Comparison of ENCODE assay signal across 34 cellular contexts in genomic region chrX:99468993-99469392, GRCh38.
DNase-seq lines count a peak whose midpoint lies in the region; ATAC-seq, FAIRE-seq and TF ChIP-seq lines count a peak whose summit lies in the region.
"Had no signal": no experiment of that assay in that cellular context is flagged by ENCODE, and none has a peak within 500 bp of the region (broad histone marks: within the 10 kb centered on the region; RNA-seq: fewer than 3 reads in every experiment).

No MANE protein-coding gene starts in this region.

- H3K4ac ChIP-seq in IMR-90 (ENCODE audit: low read depth, low read length): no peak overlapping the region

- H3K36me3 ChIP-seq in IMR-90 (ENCODE audit: control insufficient read depth, insufficient read depth, low read length): no peaks in the 10 kb centered on the region
- H3K36me3 ChIP-seq in kidney (ENCODE audit: control insufficient read depth in 1 of 2, insufficient read depth in 2 of 2, low read length in 2 of 2): no peaks in the 10 kb centered on the region
- H3K36me3 ChIP-seq: BE2C; BLaER1; BLaER1 treated with 17β-estradiol and CSF1 and Interleukin-3, amounts not matched to agents 10 nM and 100 nM had no signal

- H2AFZ ChIP-seq in IMR-90 (replicated peaks; ENCODE audit: low read length, poor library complexity): peak overlapping the region; percentile 33

- H3K27ac ChIP-seq in IMR-90 (ENCODE audit: insufficient read depth, low read length) (no peak overlapping the region), kidney (ENCODE audit: low read depth in 2 of 2, low read length in 2 of 2) (no peak overlapping the region)
- H3K27ac ChIP-seq: 22Rv1; A549; BLaER1; BLaER1 treated with 17β-estradiol and CSF1 and Interleukin-3, amounts not matched to agents 10 nM and 100 nM; C4-2B had no signal

- POLR2A ChIA-PET in IMR-90 (lab: Charles Lee; ENCODE audit: unreplicated experiment): no interaction called here

- intact Hi-C loops in IMR-90 (cut with micrococcal nuclease): loop anchor here (10.0 kb wide), 1 partner anchor 546 kb away; no protein-coding TSS in a partner anchor
- intact Hi-C loops in kidney (cut with DNase I): no loop called here
- intact Hi-C loops in posterior vena cava (cut with DNase I): no loop called here

- H2BK120ac ChIP-seq in IMR-90 (ENCODE audit: low read depth, low read length): no peak overlapping the region

- no peak for TF ChIP-seq POLR2A in IMR-90 (IDR thresholded peaks at IDR 0.05; ENCODE audit: low read depth, low read length)

- H3K4me2 ChIP-seq in IMR-90 (ENCODE audit: low read depth, low read length): no peak overlapping the region
- H3K4me2 ChIP-seq: A549; BLaER1; BLaER1 treated with 17β-estradiol and CSF1 and Interleukin-3, amounts not matched to agents 10 nM and 100 nM had no signal

- in situ Hi-C loops in IMR-90 (cut with MboI; ENCODE audit: low sequenced_read_pairs): no loop called here

- WGBS in IMR-90 (ENCODE audit: extremely low coverage in 2 of 2, insufficient read length in 1 of 2), 2 experiments: no CpG with 5 or more reads among the region's 5 CpGs

- TF ChIP-seq CTCF in IMR-90 (conservative IDR thresholded peaks at IDR 0.05; ENCODE audit: low read depth, low read length): no peak
- no peak for TF ChIP-seq CTCF in kidney (IDR thresholded peaks at IDR 0.05; ENCODE audit: borderline replicate concordance, extremely low read depth, insufficient read depth)

- H3K4me3 ChIP-seq in IMR-90 (ENCODE audit: insufficient read depth, low read depth, low read length) (no peak overlapping the region), kidney (ENCODE audit: low read length in 2 of 2) (no peak overlapping the region)
- H3K4me3 ChIP-seq: A549; BLaER1; BLaER1 treated with 17β-estradiol and CSF1 and Interleukin-3, amounts not matched to agents 10 nM and 100 nM had no signal

- no peak overlapping the region for H3K56ac ChIP-seq in IMR-90 (ENCODE audit: extremely low read depth, insufficient read depth, low read length)

- no peak for TF ChIP-seq RAD21 in IMR-90 (IDR thresholded peaks at IDR 0.05; ENCODE audit: low read length)

- H4K5ac ChIP-seq in IMR-90 (ENCODE audit: low read depth, low read length): no peak overlapping the region

- H4K20me1 ChIP-seq in IMR-90 (ENCODE audit: insufficient read depth, low read length): no peaks in the 10 kb centered on the region

- no peak overlapping the region for H4K91ac ChIP-seq in IMR-90 (ENCODE audit: insufficient read depth, low read depth, low read length)

- no peaks in the 10 kb centered on the region for H3K79me1 ChIP-seq in IMR-90 (ENCODE audit: low read depth in 1 of 2, low read length in 2 of 2)

- H2BK20ac ChIP-seq in IMR-90 (ENCODE audit: low read depth, low read length): no peak overlapping the region

- no peak overlapping the region for H3K18ac ChIP-seq in IMR-90 (ENCODE audit: low read depth, low read length)

- no peaks in the 10 kb centered on the region for H3K4me1 ChIP-seq in IMR-90 (ENCODE audit: control insufficient read depth, insufficient read depth, low read length)
- H3K4me1 ChIP-seq in kidney (ENCODE audit: control insufficient read depth in 1 of 2, insufficient read depth in 1 of 2, low read depth in 1 of 2, low read length in 2 of 2): no peaks in the 10 kb centered on the region
- H3K4me1 ChIP-seq: A549; BE2C; BLaER1; BLaER1 treated with 17β-estradiol and CSF1 and Interleukin-3, amounts not matched to agents 10 nM and 100 nM; Caco-2 had no signal

- H2BK5ac ChIP-seq in IMR-90 (ENCODE audit: low read depth, low read length, poor library complexity, severe bottlenecking): no peak overlapping the region

- no peaks in the 10 kb centered on the region for H3K9me1 ChIP-seq in IMR-90 (ENCODE audit: insufficient read depth, low read length)

- CTCF ChIA-PET in IMR-90 (lab: Yijun Ruan, JAX): no interaction called here

- no peak overlapping the region for H3K23ac ChIP-seq in IMR-90 (ENCODE audit: low read depth, low read length)

- no peak overlapping the region for H3K14ac ChIP-seq in IMR-90 (replicated peaks; ENCODE audit: low read depth, low read length)

- DNase-seq in IMR-90 (no peak), NCI-H128 (lab: John Stamatoyannopoulos, UW; ENCODE audit: unreplicated experiment) (peak; percentile 0), kidney (peak; percentile 54), posterior vena cava (ENCODE audit: low spot score) (peak; percentile 50), EL (no peak), left lobe of liver (ENCODE audit: low spot score) (no peak), D341Med (ENCODE audit: low spot score) (no peak)
- DNase-seq: 8988T; ACHN; AML-193; BE2C; C1 segment of cervical spinal cord; Caco-2; Calu3; CD4-positive, alpha-beta memory T cell; CD4-positive, alpha-beta T cell; CD4-positive, CD25-positive, alpha-beta regulatory T cell; CD8-positive, alpha-beta memory T cell; CD8-positive, alpha-beta T cell; COR-L47; DMS 273 treated with DMSO at 0.1 percent for 48 hours; DMS153; DMS53; DMS79; DMS79 treated with DMSO at 0.1 percent for 48 hours; DND-41 had no signal

- ATAC-seq in IMR-90 (ENCODE audit: low read depth): no peak
- no peak for ATAC-seq in HG02852 (IDR thresholded peaks at IDR 0.05; ENCODE audit: unreplicated experiment)
- no peak for ATAC-seq in left lobe of liver
- ATAC-seq: A549; CD8-positive, alpha-beta T cell had no signal

- no peak overlapping the region for H2AK5ac ChIP-seq in IMR-90 (ENCODE audit: low read depth, low read length)

- H3K27me3 ChIP-seq in IMR-90 (ENCODE audit: control insufficient read depth, insufficient read depth, low read length): no peaks in the 10 kb centered on the region; the same call in 1 of the 2 replicates
- H3K27me3 ChIP-seq: BE2C had no signal

- H4K8ac ChIP-seq in IMR-90 (ENCODE audit: low read depth in 2 of 2, low read length in 2 of 2): no peak overlapping the region

- H2AK9ac ChIP-seq in IMR-90 (replicated peaks; ENCODE audit: low read depth, low read length, poor library complexity): no peak overlapping the region

- H3K9me3 ChIP-seq in IMR-90 (ENCODE audit: control insufficient read depth, insufficient read depth, low read length) (no peaks in the 10 kb centered on the region; the same call in 1 of the 2 replicates), kidney (ENCODE audit: control insufficient read depth in 1 of 2, low read length in 2 of 2) (no peaks in the 10 kb centered on the region)
- H3K9me3 ChIP-seq: A549, BE2C, Caco-2 had no signal

- dilution Hi-C loops in IMR-90 (cut with HindIII; ENCODE audit: low sequenced_read_pairs, unreplicated experiment): no loop called here

- H3K9ac ChIP-seq in IMR-90 (ENCODE audit: low read depth, low read length) (no peak overlapping the region), kidney (ENCODE audit: low read length in 2 of 2) (no peak overlapping the region)
- H3K9ac ChIP-seq: BLaER1; BLaER1 treated with 17β-estradiol and CSF1 and Interleukin-3, amounts not matched to agents 10 nM and 100 nM had no signal

- no peak for FAIRE-seq in kidney (lab: Jason Lieb, UNC)
- FAIRE-seq: A204.1, A549, D721Med had no signal

- no TSS peak for BruUV-seq in IMR-90 (replicated peaks; lab: Mats Ljungman, UMichigan)

- no peak overlapping the region for H2BK15ac ChIP-seq in IMR-90 (ENCODE audit: low read depth, low read length)

TF ChIP-seq in IMR-90, 13 proteins besides CTCF, POLR2A, EP300 and RAD21:
- TF ChIP-seq CEBPB (IDR thresholded peaks at IDR 0.05; ENCODE audit: low read depth, low read length): no peak
- no peak for TF ChIP-seq USF2 (IDR thresholded peaks at IDR 0.05; ENCODE audit: low read depth, low read length)
- TF ChIP-seq RFX5 (IDR thresholded peaks at IDR 0.05; ENCODE audit: low read depth, low read length): no peak

Comparison
In these comparisons a context has a peak if more than half of its experiments do, and no peak if none do; other contexts are left out.
1. DNase-seq: peak in NCI-H128 (single experiment), kidney (single experiment) and posterior vena cava (single experiment); none in IMR-90 (single experiment), EL (single experiment), left lobe of liver (single experiment) and D341Med (single experiment).